ENCODE assay signal across 14 cellular contexts in genomic region chr4:113587640-113588275, GRCh38.
DNase-seq lines count a peak whose midpoint lies in the region; ATAC-seq, FAIRE-seq and TF ChIP-seq lines count a peak whose summit lies in the region.
"Had no signal": no experiment of that assay in that cellular context is flagged by ENCODE, and none has a peak within 500 bp of the region (broad histone marks: within the 10 kb centered on the region; RNA-seq: fewer than 3 reads in every experiment).

No MANE protein-coding gene starts in this region.

- H2BK120ac ChIP-seq in mesenchymal stem cell (ENCODE audit: low read depth, low read length), result no peak overlapping the region
- no peak overlapping the region for H2BK120ac ChIP-seq in H9 (ENCODE audit: low read depth, low read length, poor library complexity, severe bottlenecking)

- H3K4me3 Mint-ChIP-seq in H9, result no peak overlapping the region
- H3K4me3 Mint-ChIP-seq: CD4-positive, alpha-beta memory T cell had no signal

- no peak overlapping the region for H3K23ac ChIP-seq in mesenchymal stem cell (ENCODE audit: low read length in 2 of 2)
- no peak overlapping the region for H3K23ac ChIP-seq in H9 (ENCODE audit: insufficient read length, low read depth, low read length)

- H4K20me1 ChIP-seq in H9 (ENCODE audit: control insufficient read depth, insufficient read depth, insufficient read length), result no peaks in the 10 kb centered on the region

- no peaks in the 10 kb centered on the region for H3K9me3 ChIP-seq in mesenchymal stem cell (ENCODE audit: control insufficient read depth, low read length)
- H3K9me3 ChIP-seq in skeletal muscle tissue (ENCODE audit: control insufficient read depth in 3 of 3, low read length in 3 of 3), result no peaks in the 10 kb centered on the region
- H3K9me3 ChIP-seq in H9 (ENCODE audit: control insufficient read depth, low read depth, low read length), result no peaks in the 10 kb centered on the region

- no peak for TF ChIP-seq POLR2A in GM12891 (IDR thresholded peaks at IDR 0.05; ENCODE audit: low read depth, low read length)

- no peak for FAIRE-seq in GM12891 (lab: Jason Lieb, UNC)

- no peaks in the 10 kb centered on the region for H3K27me3 Mint-ChIP-seq in H9 (ENCODE audit: low read depth)
- H3K27me3 Mint-ChIP-seq: CD4-positive, alpha-beta memory T cell had no signal

- peaks cover 0 to 2% (median 0%) of the 10 kb centered on the region in 3 experiments; a peak in 1 of 7 replicates for H3K36me3 Mint-ChIP-seq in H9 (ENCODE audit: insufficient read depth in 1 of 3, low read depth in 3 of 3)

- H3K79me1 ChIP-seq in mesenchymal stem cell (replicated peaks; ENCODE audit: low read length, poor library complexity, severe bottlenecking), result peaks cover 10% of the 10 kb centered on the region
- H3K79me1 ChIP-seq in H9 (ENCODE audit: insufficient read depth, low read depth, low read length, poor library complexity, severe bottlenecking), result no peaks in the 10 kb centered on the region

- H4K91ac ChIP-seq in mesenchymal stem cell (ENCODE audit: low read length) (no peak overlapping the region), H9 (ENCODE audit: insufficient read length, low read depth, low read length) (no peak overlapping the region)

- H3K18ac ChIP-seq in mesenchymal stem cell (ENCODE audit: low read depth in 1 of 2, low read length in 2 of 2) (no peak overlapping the region), H9 (ENCODE audit: insufficient read length, low read depth, low read length) (no peak overlapping the region)

- H3K79me2 ChIP-seq in H9 (ENCODE audit: insufficient read depth, low read length), result no peaks in the 10 kb centered on the region

- H2AFZ ChIP-seq in mesenchymal stem cell (ENCODE audit: low read depth, low read length), result no peak overlapping the region
- no peak overlapping the region for H2AFZ ChIP-seq in H9 (ENCODE audit: low read length)
- H2AFZ ChIP-seq: GM23248, PC-9 had no signal

- H3K4me2 ChIP-seq in mesenchymal stem cell (ENCODE audit: low read length, poor library complexity, severe bottlenecking) (no peak overlapping the region), H9 (ENCODE audit: insufficient read depth, insufficient read length, low read length) (no peak overlapping the region)
- H3K4me2 ChIP-seq: PC-9 had no signal

- H3K27ac ChIP-seq in mesenchymal stem cell (ENCODE audit: low read length, poor library complexity, severe bottlenecking), result no peak overlapping the region
- peak overlapping the region; percentile 19 for H3K27ac ChIP-seq in skeletal muscle tissue (ENCODE audit: low read depth, low read length)
- no peak overlapping the region for H3K27ac ChIP-seq in H9 (ENCODE audit: insufficient read length, low read depth, low read length)
- H3K27ac ChIP-seq: GM23248, PC-9 had no signal

- peak overlapping the region; percentile 33 for H3K9ac ChIP-seq in mesenchymal stem cell (ENCODE audit: low read length)
- H3K9ac ChIP-seq in skeletal muscle tissue (ENCODE audit: low read depth in 1 of 3, low read length in 3 of 3), result no peak overlapping the region
- no peak overlapping the region for H3K9ac ChIP-seq in H9 (ENCODE audit: extremely low read depth, insufficient read length, low read length)
- H3K9ac ChIP-seq: GM23248 had no signal

- H2BK20ac ChIP-seq in H9 (ENCODE audit: low read depth, low read length, poor library complexity, severe bottlenecking), result no peak overlapping the region

- H3K9me3 Mint-ChIP-seq in H9, result no peaks in the 10 kb centered on the region
- H3K9me3 Mint-ChIP-seq: CD4-positive, alpha-beta memory T cell had no signal

- H3K4me1 Mint-ChIP-seq in H9, result peaks cover 12 to 18% of the 10 kb centered on the region in 2 experiments

- H3K27me3 ChIP-seq in mesenchymal stem cell (ENCODE audit: control insufficient read depth in 1 of 2, insufficient read depth in 1 of 2, low read length in 2 of 2), result no peaks in the 10 kb centered on the region
- no peaks in the 10 kb centered on the region for H3K27me3 ChIP-seq in skeletal muscle tissue (ENCODE audit: control insufficient read depth in 3 of 3, insufficient read depth in 3 of 3, low read length in 3 of 3)
- no peaks in the 10 kb centered on the region for H3K27me3 ChIP-seq in H9 (ENCODE audit: insufficient read depth, low read length)

- H2AK5ac ChIP-seq in mesenchymal stem cell (ENCODE audit: low read length, severe bottlenecking) (no peak overlapping the region), H9 (ENCODE audit: insufficient read length, low read length) (no peak overlapping the region)

- H3K4ac ChIP-seq in mesenchymal stem cell (ENCODE audit: low read depth in 1 of 2, low read length in 2 of 2) (no peak overlapping the region), H9 (ENCODE audit: low read depth, low read length) (no peak overlapping the region)

- H3K27ac Mint-ChIP-seq in H9, result no peak overlapping the region

- DNase-seq in RPMI7951 (ENCODE audit: low read depth), result peak; percentile 8
- DNase-seq in astrocyte of the hippocampus (ENCODE audit: low read depth, low spot score), result peak; percentile 30
- no peak for DNase-seq in mesenchymal stem cell
- no peak for DNase-seq in H9
- no peak for DNase-seq in GM12891 (ENCODE audit: insufficient read length, low spot score)
- DNase-seq: CD4-positive, alpha-beta memory T cell; DMS79 treated with DMSO at 0.1 percent for 48 hours; GM23248; NCI-H1436 treated with DMSO at 0.1 percent for 48 hours; NCI-H2081; NCI-H510A; PC-9 had no signal

- no peak overlapping the region for H3K4me3 ChIP-seq in mesenchymal stem cell (ENCODE audit: insufficient read depth in 1 of 2, low read depth in 1 of 2, low read length in 2 of 2)
- no peak overlapping the region for H3K4me3 ChIP-seq in skeletal muscle tissue (ENCODE audit: low read length in 3 of 3)
- H3K4me3 ChIP-seq: GM23248, PC-9 had no signal

- no peak overlapping the region for H4K5ac ChIP-seq in H9 (ENCODE audit: insufficient read length, low read depth, low read length)

- H3K36me3 ChIP-seq in mesenchymal stem cell (ENCODE audit: control insufficient read depth in 1 of 2, insufficient read depth in 2 of 2, low read depth in 1 of 2, low read length in 2 of 2), result peaks cover 3 to 53% of the 10 kb centered on the region in 2 experiments
- no peaks in the 10 kb centered on the region for H3K36me3 ChIP-seq in skeletal muscle tissue (ENCODE audit: control insufficient read depth in 3 of 3, insufficient read depth in 3 of 3, low read length in 3 of 3)

- H3T11ph ChIP-seq in H9 (ENCODE audit: low read length), result no peak overlapping the region

- no CpG with 5 or more reads among the region's 4 CpGs for WGBS in mesenchymal stem cell
- no CpG with 5 or more reads among the region's 4 CpGs for WGBS in H9 (ENCODE audit: extremely low coverage, insufficient read length, low lambda C conversion rate)

- no peak overlapping the region for H3K56ac ChIP-seq in H9 (ENCODE audit: insufficient read length, low read depth, low read length)

- H4K8ac ChIP-seq in mesenchymal stem cell (ENCODE audit: low read length) (no peak overlapping the region), H9 (replicated peaks; ENCODE audit: insufficient read length, low read depth, low read length) (no peak overlapping the region)

- H3K4me1 ChIP-seq in mesenchymal stem cell (ENCODE audit: control insufficient read depth, insufficient read depth, low read depth, low read length) (peaks cover 5% of the 10 kb centered on the region), skeletal muscle tissue (ENCODE audit: control insufficient read depth in 3 of 3, insufficient read depth in 3 of 3, low read length in 3 of 3) (peaks cover 17 to 43% (median 32%) of the 10 kb centered on the region in 3 donors), H9 (ENCODE audit: insufficient read depth, low read length) (peaks cover 5% of the 10 kb centered on the region; the same call in 1 of the 2 replicates)

- H2BK15ac ChIP-seq in mesenchymal stem cell (ENCODE audit: low read depth, poor library complexity, severe bottlenecking), result no peak overlapping the region
- no peak overlapping the region for H2BK15ac ChIP-seq in H9 (ENCODE audit: low read depth, low read length)

- H3K23me2 ChIP-seq in H9 (ENCODE audit: insufficient read length, low read depth, low read length, poor library complexity, severe bottlenecking), result no peaks in the 10 kb centered on the region

- H2BK5ac ChIP-seq in mesenchymal stem cell (ENCODE audit: low read depth, low read length, poor library complexity, severe bottlenecking), result no peak overlapping the region
- no peak overlapping the region for H2BK5ac ChIP-seq in H9 (ENCODE audit: insufficient read length, low read length)

- H2BK12ac ChIP-seq in mesenchymal stem cell (ENCODE audit: low read length in 2 of 2), result no peak overlapping the region
- no peak overlapping the region for H2BK12ac ChIP-seq in H9 (ENCODE audit: insufficient read length, low read depth, low read length)

- TF ChIP-seq CTCF in H9 (conservative IDR thresholded peaks at IDR 0.05), result no peak

- no peak for ATAC-seq in GM21576 (IDR thresholded peaks at IDR 0.05; ENCODE audit: unreplicated experiment)

- H3K14ac ChIP-seq in mesenchymal stem cell (ENCODE audit: low read length in 2 of 2) (no peak overlapping the region), H9 (ENCODE audit: insufficient read depth, low read length) (no peak overlapping the region)

TF ChIP-seq in GM12891, 5 proteins besides CTCF, POLR2A, EP300 and RAD21:
- no peak for TF ChIP-seq POLR2AphosphoS5 (IDR thresholded peaks at IDR 0.05; ENCODE audit: low read depth, low read length)
- no peak for TF ChIP-seq POU2F2 (IDR thresholded peaks at IDR 0.05; ENCODE audit: low read depth, low read length)
- TF ChIP-seq TAF1 (IDR thresholded peaks at IDR 0.05; ENCODE audit: low read depth, low read length), result no peak
- TF ChIP-seq PAX5 (IDR thresholded peaks at IDR 0.05; ENCODE audit: insufficient read depth, low read length, severe bottlenecking), result no peak
- TF ChIP-seq SPI1 (IDR thresholded peaks at IDR 0.05; ENCODE audit: low read depth, low read length), result no peak
TF ChIP-seq in GM12891: peak in this region for 0.

Comparison
In these comparisons a context has a peak if more than half of its experiments do, and no peak if none do; other contexts are left out.
1. DNase-seq: peak in RPMI7951 (single experiment) and astrocyte of the hippocampus (single experiment); none in mesenchymal stem cell (single experiment), H9 (single experiment) and GM12891 (single experiment).